Comparison of ENCODE assay signal across 17 cellular contexts in genomic region chr15:56968821-56969220, GRCh38. TPM values are rescaled to one million over a fixed set of nuclear protein-coding genes. Genes with fewer than 3 reads are reported as not detected.
A peak's percentile ranks its signal among the peaks of the same experiment; 100 is the strongest.
DNase-seq lines count a peak whose midpoint lies in the region; ATAC-seq and TF ChIP-seq lines count a peak whose summit lies in the region.
"Had no signal": no experiment of that assay in that cellular context is flagged by ENCODE, and none has a peak within 500 bp of the region (broad histone marks: within the 10 kb centered on the region; RNA-seq: fewer than 3 reads in every experiment).

No MANE protein-coding gene starts in this region.

- DNase-seq in GM23338 (ENCODE audit: low spot score) (peak; percentile 29), NCI-H526 (lab: John Stamatoyannopoulos, UW) (peak; percentile 29 to 31), esophagus squamous epithelium (lab: John Stamatoyannopoulos, UW) (no peak), progenitor cell of endocrine pancreas (ENCODE audit: low spot score, unreplicated experiment) (no peak), ascending aorta (ENCODE audit: low spot score in 2 of 2) (no peak)
- no peak for DNase-seq in activated CD4-positive, alpha-beta T cell treated with anti-CD3 and anti-CD28 coated beads for 4 hours
- DNase-seq: activated CD4-positive, alpha-beta T cell treated with anti-CD3 and anti-CD28 coated beads for 36 hours; activated naive CD8-positive, alpha-beta T cell treated with anti-CD3 and anti-CD28 coated beads, Interleukin-2, amount 10 ng/mL, durations not matched to agents 7 days and 5 days; foreskin fibroblast; left cardiac atrium; NCI-H1417 treated with DMSO at 0.1 percent for 48 hours; RPMI8226; substantia nigra; T1000 had no signal

- no peaks in the 10 kb centered on the region for H3F3A ChIP-seq in GM23338 (replicated peaks; ENCODE audit: low read depth)

- peak overlapping the region; percentile 14; the same call in 1 of the 2 replicates for H3K4me2 ChIP-seq in GM23338
- H3K4me2 ChIP-seq: KMS-11 had no signal

- intact Hi-C loops in esophagus squamous epithelium (cut with DNase I) (no loop called here), ascending aorta (cut with DNase I) (no loop called here)

- WGBS in esophagus squamous epithelium, 2 donors: 100% methylated on average over 1 of the region's 1 CpG

- H3K9me3 ChIP-seq in esophagus squamous epithelium (no peaks in the 10 kb centered on the region), ascending aorta (no peaks in the 10 kb centered on the region)
- H3K9me3 ChIP-seq: neutrophil had no signal

- H3K4me3 Mint-ChIP-seq in GM23338 (no peak overlapping the region), progenitor cell of endocrine pancreas (ENCODE audit: low read depth) (no peak overlapping the region)
- H3K4me3 Mint-ChIP-seq: activated CD4-positive, alpha-beta T cell treated with anti-CD3 and anti-CD28 coated beads for 36 hours; activated naive CD8-positive, alpha-beta T cell treated with anti-CD3 and anti-CD28 coated beads, Interleukin-2, amount 10 ng/mL, durations not matched to agents 7 days and 5 days had no signal

- TF ChIP-seq POLR2A in esophagus squamous epithelium (IDR thresholded peaks at IDR 0.05): no peak

- no peak overlapping the region for H2AFZ ChIP-seq in GM23338

- no peaks in the 10 kb centered on the region for H3K9me2 ChIP-seq in GM23338 (ENCODE audit: insufficient read depth)

- H3K79me2 ChIP-seq in GM23338 (replicated peaks; ENCODE audit: insufficient read depth): peaks cover 100% of the 10 kb centered on the region

- H3K4me1 Mint-ChIP-seq in GM23338: peaks cover 40% of the 10 kb centered on the region
- H3K4me1 Mint-ChIP-seq in progenitor cell of endocrine pancreas (ENCODE audit: low read depth): peaks cover 41% of the 10 kb centered on the region

- no peaks in the 10 kb centered on the region for H3K36me3 ChIP-seq in GM23338 (ENCODE audit: insufficient read depth)
- no peaks in the 10 kb centered on the region for H3K36me3 ChIP-seq in esophagus squamous epithelium
- no peaks in the 10 kb centered on the region for H3K36me3 ChIP-seq in ascending aorta
- H3K36me3 ChIP-seq: neutrophil had no signal

- H3K27ac Mint-ChIP-seq in GM23338 (no peak overlapping the region), progenitor cell of endocrine pancreas (peak overlapping the region; percentile 40)
- H3K27ac Mint-ChIP-seq: activated CD4-positive, alpha-beta T cell treated with anti-CD3 and anti-CD28 coated beads for 36 hours; activated naive CD8-positive, alpha-beta T cell treated with anti-CD3 and anti-CD28 coated beads, Interleukin-2, amount 10 ng/mL, durations not matched to agents 7 days and 5 days had no signal

- H3K27me3 ChIP-seq in GM23338 (ENCODE audit: insufficient read depth) (no peaks in the 10 kb centered on the region), esophagus squamous epithelium (no peaks in the 10 kb centered on the region), ascending aorta (no peaks in the 10 kb centered on the region)
- H3K27me3 ChIP-seq: neutrophil had no signal

- ATAC-seq in GM23338 (no peak), HG02840 (IDR thresholded peaks at IDR 0.05; ENCODE audit: low FRiP score, unreplicated experiment) (no peak)
- ATAC-seq: activated CD4-positive, alpha-beta T cell treated with anti-CD3 and anti-CD28 coated beads for 36 hours; left cardiac atrium had no signal

- TF ChIP-seq CTCF in GM23338 (conservative IDR thresholded peaks at IDR 0.05; ENCODE audit: low read depth in 2 of 2): no peak
- no peak for TF ChIP-seq CTCF in esophagus squamous epithelium (IDR thresholded peaks at IDR 0.05)
- no peak for TF ChIP-seq CTCF in progenitor cell of endocrine pancreas (IDR thresholded peaks at IDR 0.05; ENCODE audit: unreplicated experiment)
- no peak for TF ChIP-seq CTCF in ascending aorta (IDR thresholded peaks at IDR 0.05)

- peaks cover 2% of the 10 kb centered on the region for H3K27me3 Mint-ChIP-seq in GM23338 (ENCODE audit: insufficient read depth, low read depth, poor library complexity)
- no peaks in the 10 kb centered on the region for H3K27me3 Mint-ChIP-seq in progenitor cell of endocrine pancreas
- H3K27me3 Mint-ChIP-seq: activated CD4-positive, alpha-beta T cell treated with anti-CD3 and anti-CD28 coated beads for 36 hours; activated naive CD8-positive, alpha-beta T cell treated with anti-CD3 and anti-CD28 coated beads, Interleukin-2, amount 10 ng/mL, durations not matched to agents 7 days and 5 days had no signal

- H3K27ac ChIP-seq in GM23338 (ENCODE audit: low read depth): peak overlapping the region; percentile 62; the same call in 1 of the 2 replicates
- peak overlapping the region in 3 of 4 donors; percentile 28 to 45 (median 39) for H3K27ac ChIP-seq in esophagus squamous epithelium
- H3K27ac ChIP-seq in ascending aorta: no peak overlapping the region
- H3K27ac ChIP-seq: KMS-11, neutrophil had no signal

- no peaks in the 10 kb centered on the region for H3K36me3 Mint-ChIP-seq in GM23338 (ENCODE audit: low read depth)
- H3K36me3 Mint-ChIP-seq in progenitor cell of endocrine pancreas (ENCODE audit: insufficient read depth): peaks cover 2% of the 10 kb centered on the region

- H4K20me1 ChIP-seq in GM23338 (replicated peaks; ENCODE audit: insufficient read depth): peaks cover 17% of the 10 kb centered on the region

- H3K9me3 Mint-ChIP-seq in GM23338 (no peaks in the 10 kb centered on the region), progenitor cell of endocrine pancreas (ENCODE audit: low read depth) (no peaks in the 10 kb centered on the region)

- H3K4me1 ChIP-seq in GM23338 (ENCODE audit: insufficient read depth): peaks cover 29% of the 10 kb centered on the region; the same call in 1 of the 2 replicates
- peaks cover 0 to 46% (median 10%) of the 10 kb centered on the region in 3 donors for H3K4me1 ChIP-seq in esophagus squamous epithelium
- peaks cover 0 to 15% of the 10 kb centered on the region in 2 donors for H3K4me1 ChIP-seq in ascending aorta

- H3K4me3 ChIP-seq in GM23338 (no peak overlapping the region), esophagus squamous epithelium (peak overlapping the region in 1 of 4 donors; percentile 29), ascending aorta (no peak overlapping the region)

TF ChIP-seq in GM23338, 12 proteins besides CTCF, POLR2A, EP300 and RAD21:
- TF ChIP-seq STAT1 (IDR thresholded peaks at IDR 0.05; ENCODE audit: unreplicated experiment) (no peak), NANOG (IDR thresholded peaks at IDR 0.05; ENCODE audit: borderline replicate concordance) (no peak), JUNB (IDR thresholded peaks at IDR 0.05; ENCODE audit: unreplicated experiment) (no peak), CREB1 (CRISPR knock-in tag; IDR thresholded peaks at IDR 0.05; ENCODE audit: low read depth) (no peak), ZNF331 (CRISPR knock-in tag; IDR thresholded peaks at IDR 0.05; ENCODE audit: low read depth) (no peak)

RNA-seq across cellular contexts. Expression of gene TCF12, which starts 50.4 kb away (rescaled TPM):
- total RNA-seq in GM23338 (2014; rRNA removed; shearing (Covaris generic)): 69.2 and 104 TPM in 2 replicates
- 26.9 and 27.6 TPM in 2 replicates for polyA plus RNA-seq in GM23338 (2016; fragmentation: Nextera tagmentation; extraction: Ambion mirVana)
- total RNA-seq in esophagus squamous epithelium (10 to 100 TPM; 28.5 to 90.4 (median 51.3) TPM), progenitor cell of endocrine pancreas (164 and 167 TPM in 2 replicates), ascending aorta (144 TPM)

Comparison
In these comparisons a context has a peak if more than half of its experiments do, and no peak if none do; other contexts are left out.
1. DNase-seq: peak in GM23338 (single experiment) and NCI-H526 (2 of 2); none in esophagus squamous epithelium (single experiment), progenitor cell of endocrine pancreas (single experiment), ascending aorta (0 of 2) and activated CD4-positive, alpha-beta T cell treated with anti-CD3 and anti-CD28 coated beads for 4 hours (0 of 2).
2. H3K27ac ChIP-seq: peak in GM23338 (single experiment) and esophagus squamous epithelium (3 of 4); none in ascending aorta (0 of 2).